ENCODE assay signal across 24 cellular contexts in genomic region chr1:86224651-86225050, GRCh38.
"Had no signal": no experiment of that assay in that cellular context is flagged by ENCODE, and none has a peak within 500 bp of the region (broad histone marks: within the 10 kb centered on the region; RNA-seq: fewer than 3 reads in every experiment).

No MANE protein-coding gene starts in this region.

- H3K4me2 ChIP-seq: SK-N-SH had no signal

- H3K9ac ChIP-seq: SK-N-SH had no signal

- H3K4me3 Mint-ChIP-seq: activated naive CD4-positive, alpha-beta T cell treated with anti-CD3 and anti-CD28 coated beads for 36 hours; activated naive CD8-positive, alpha-beta T cell; activated T-helper 17 cell treated with anti-CD3 and anti-CD28 coated beads, Interleukin-2, amount 50 U/mL, for 72 hours; brain; central memory CD8-positive, alpha-beta T cell; T-helper 1 cell treated with Interleukin-12 subunit alpha and Interleukin-12 subunit beta and Interleukin-4 antibody, amounts not matched to agents 30 μg/mL and 1 μg/mL, for 36 hours; WTC11 had no signal

- H3K9me3 ChIP-seq: SK-N-SH had no signal

- DNase-seq: activated CD4-positive, alpha-beta T cell treated with anti-CD3 and anti-CD28 coated beads for 48 hours; activated CD4-positive, alpha-beta T cell treated with anti-CD3 and anti-CD28 coated beads, Interleukin-2, amount 50 U/mL, for 4 hours; activated CD4-positive, CD25-positive, alpha-beta regulatory T cell treated with anti-CD3 and anti-CD28 coated beads, Interleukin-2, amount 50 U/mL, for 72 hours; activated gamma-delta T cell; activated naive CD4-positive, alpha-beta T cell treated with anti-CD3 and anti-CD28 coated beads for 36 hours; activated T-cell treated with anti-CD3 and anti-CD28 coated beads for 4 hours; activated T-cell treated with anti-CD3 and anti-CD28 coated beads, Interleukin-2, amount 50 U/mL, for 48 hours; amygdala; NCI-H1930; NCI-H2171 treated with DMSO at 0.1 percent for 48 hours; NCI-H226; NCI-H526; NCI-H82; RPMI8226; SK-N-SH; SW 1271 had no signal

- H3K9me3 Mint-ChIP-seq: activated naive CD4-positive, alpha-beta T cell treated with anti-CD3 and anti-CD28 coated beads for 36 hours; activated T-helper 17 cell treated with anti-CD3 and anti-CD28 coated beads, Interleukin-2, amount 50 U/mL, for 72 hours; central memory CD8-positive, alpha-beta T cell; T-helper 1 cell treated with Interleukin-12 subunit alpha and Interleukin-12 subunit beta and Interleukin-4 antibody, amounts not matched to agents 30 μg/mL and 1 μg/mL, for 36 hours; WTC11 had no signal

- H3K4me1 Mint-ChIP-seq: activated T-helper 17 cell treated with anti-CD3 and anti-CD28 coated beads, Interleukin-2, amount 50 U/mL, for 72 hours; central memory CD8-positive, alpha-beta T cell had no signal

- H3K27me3 Mint-ChIP-seq: activated naive CD8-positive, alpha-beta T cell; activated T-helper 17 cell treated with anti-CD3 and anti-CD28 coated beads, Interleukin-2, amount 50 U/mL, for 72 hours; brain; central memory CD8-positive, alpha-beta T cell had no signal

- H3K27ac Mint-ChIP-seq: activated naive CD4-positive, alpha-beta T cell treated with anti-CD3 and anti-CD28 coated beads for 36 hours; activated naive CD8-positive, alpha-beta T cell; activated T-helper 17 cell treated with anti-CD3 and anti-CD28 coated beads, Interleukin-2, amount 50 U/mL, for 72 hours; T-helper 1 cell treated with Interleukin-12 subunit alpha and Interleukin-12 subunit beta and Interleukin-4 antibody, amounts not matched to agents 30 μg/mL and 1 μg/mL, for 36 hours; WTC11 had no signal

- H3K36me3 Mint-ChIP-seq: activated naive CD8-positive, alpha-beta T cell; brain; WTC11 had no signal

- ATAC-seq: activated T-helper 17 cell treated with anti-CD3 and anti-CD28 coated beads, Interleukin-2, amount 50 U/mL, for 72 hours; Panc1; Right ventricle myocardium inferior; WTC11 had no signal
